Comparison of ENCODE assay signal across 10 cellular contexts in the genomic region with DNA sequence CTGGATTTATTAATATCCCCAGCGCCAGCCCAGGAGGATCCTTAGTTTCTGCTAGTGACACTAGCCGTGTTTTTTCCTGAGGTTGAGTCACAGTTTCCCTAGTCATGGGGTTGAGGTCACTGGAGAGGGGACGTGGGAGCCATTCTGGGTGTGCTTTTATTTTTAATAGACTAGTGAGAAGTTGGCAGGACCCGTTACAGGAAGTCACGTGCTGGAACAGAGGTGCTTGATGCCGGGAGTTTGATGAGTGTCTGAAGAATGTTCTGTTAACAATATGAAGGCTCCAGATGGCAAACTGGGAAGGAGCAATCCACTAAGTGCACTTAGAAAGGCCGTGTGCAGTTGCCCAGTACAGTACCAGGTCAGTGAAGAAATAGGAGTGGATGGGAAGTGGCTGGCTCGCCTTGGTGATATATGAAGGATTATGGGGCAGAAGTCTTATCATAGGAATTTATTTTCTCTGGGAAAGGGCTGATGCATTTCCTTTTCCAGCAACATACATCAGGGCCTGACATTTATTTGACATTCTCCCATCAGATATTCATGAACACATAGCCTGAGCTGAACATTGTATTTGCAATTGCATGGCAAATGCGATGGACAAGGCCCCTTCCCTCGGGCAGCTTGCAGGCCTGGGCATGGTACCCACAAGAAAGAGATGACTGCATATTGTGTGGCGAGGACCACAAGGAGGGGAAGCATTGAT.
A peak's percentile ranks its signal among the peaks of the same experiment; 100 is the strongest.
DNase-seq lines count a peak whose midpoint lies in the region; ATAC-seq and TF ChIP-seq lines count a peak whose summit lies in the region.
"Had no signal": no experiment of that assay in that cellular context is flagged by ENCODE, and none has a peak within 500 bp of the region (broad histone marks: within the 10 kb centered on the region; RNA-seq: fewer than 3 reads in every experiment).

No MANE protein-coding gene starts in this region.

- no peak overlapping the region for H3K27ac Mint-ChIP-seq in natural killer cell
- H3K27ac Mint-ChIP-seq in natural killer cell treated with Interleukin-12 subunit alpha and Interleukin-12 subunit beta and Interleukin-15 and Interleukin-18, amount 100 ng/mL, for 72 hours: no peak overlapping the region
- H3K27ac Mint-ChIP-seq: activated CD4-positive, alpha-beta memory T cell treated with anti-CD3 and anti-CD28 coated beads, Interleukin-2, amount 10 ng/mL, durations not matched to agents 7 days and 5 days; T-helper 1 cell treated with Interleukin-12 subunit alpha and Interleukin-12 subunit beta and Interleukin-4 antibody, amounts not matched to agents 30 μg/mL and 1 μg/mL, for 36 hours had no signal

- H3K4me1 Mint-ChIP-seq in natural killer cell: peaks cover 6 to 9% of the 10 kb centered on the region in 2 donors
- peaks cover 4 to 5% of the 10 kb centered on the region in 2 donors for H3K4me1 Mint-ChIP-seq in natural killer cell treated with Interleukin-12 subunit alpha and Interleukin-12 subunit beta and Interleukin-15 and Interleukin-18, amount 100 ng/mL, for 72 hours (ENCODE audit: low read depth in 2 of 2)
- H3K4me1 Mint-ChIP-seq: neural crest cell had no signal

- no peak overlapping the region for H3K4me3 ChIP-seq in fibroblast of villous mesenchyme (ENCODE audit: low read depth, low read length)

- peaks cover 4 to 21% of the 10 kb centered on the region in 2 donors for H3K27me3 Mint-ChIP-seq in natural killer cell (ENCODE audit: low read depth in 2 of 2)
- H3K27me3 Mint-ChIP-seq in natural killer cell treated with Interleukin-12 subunit alpha and Interleukin-12 subunit beta and Interleukin-15 and Interleukin-18, amount 100 ng/mL, for 72 hours: peaks cover 6 to 10% of the 10 kb centered on the region in 2 donors

- intact Hi-C loops in sciatic nerve (cut with DNase I) (no loop called here), natural killer cell (cut with micrococcal nuclease) (no loop called here)

- ATAC-seq in sciatic nerve (peak; percentile 53), natural killer cell (no peak)
- no peak for ATAC-seq in natural killer cell treated with Interleukin-12 subunit alpha and Interleukin-12 subunit beta and Interleukin-15 and Interleukin-18, amount 100 ng/mL, for 72 hours

- peaks cover 0 to under 1% of the 10 kb centered on the region in 2 donors for H3K9me3 Mint-ChIP-seq in natural killer cell
- H3K9me3 Mint-ChIP-seq in natural killer cell treated with Interleukin-12 subunit alpha and Interleukin-12 subunit beta and Interleukin-15 and Interleukin-18, amount 100 ng/mL, for 72 hours: no peaks in the 10 kb centered on the region
- H3K9me3 Mint-ChIP-seq: activated CD4-positive, alpha-beta memory T cell treated with anti-CD3 and anti-CD28 coated beads, Interleukin-2, amount 10 ng/mL, durations not matched to agents 7 days and 5 days; neural crest cell had no signal

- no peaks in the 10 kb centered on the region for H3K36me3 Mint-ChIP-seq in natural killer cell
- no peaks in the 10 kb centered on the region for H3K36me3 Mint-ChIP-seq in natural killer cell treated with Interleukin-12 subunit alpha and Interleukin-12 subunit beta and Interleukin-15 and Interleukin-18, amount 100 ng/mL, for 72 hours

- no peak overlapping the region for H3K4me3 Mint-ChIP-seq in natural killer cell
- no peak overlapping the region for H3K4me3 Mint-ChIP-seq in natural killer cell treated with Interleukin-12 subunit alpha and Interleukin-12 subunit beta and Interleukin-15 and Interleukin-18, amount 100 ng/mL, for 72 hours
- H3K4me3 Mint-ChIP-seq: activated CD4-positive, alpha-beta memory T cell treated with anti-CD3 and anti-CD28 coated beads, Interleukin-2, amount 10 ng/mL, durations not matched to agents 7 days and 5 days; neural crest cell; T-helper 1 cell treated with Interleukin-12 subunit alpha and Interleukin-12 subunit beta and Interleukin-4 antibody, amounts not matched to agents 30 μg/mL and 1 μg/mL, for 36 hours had no signal

- DNase-seq in Daoy (ENCODE audit: low read depth) (peak; percentile 22), NCI-H226 (peak; percentile 12), fibroblast of villous mesenchyme (ENCODE audit: low read depth) (peak; percentile 43), sciatic nerve (ENCODE audit: low spot score) (no peak), NCI-H69 (lab: John Stamatoyannopoulos, UW) (no peak), natural killer cell (no peak)
- no peak for DNase-seq in natural killer cell treated with Interleukin-12 subunit alpha and Interleukin-12 subunit beta and Interleukin-15 and Interleukin-18, amount 100 ng/mL, for 72 hours (ENCODE audit: low spot score)
- DNase-seq: activated CD4-positive, alpha-beta memory T cell treated with anti-CD3 and anti-CD28 coated beads, Interleukin-2, amount 10 ng/mL, durations not matched to agents 7 days and 5 days had no signal

- no peak for TF ChIP-seq CTCF in fibroblast of villous mesenchyme (IDR thresholded peaks at IDR 0.05; ENCODE audit: insufficient read depth, low read depth, low read length)
- no peak for TF ChIP-seq CTCF in natural killer cell (IDR thresholded peaks at IDR 0.05)

Comparison
In these comparisons a context has a peak if more than half of its experiments do, and no peak if none do; other contexts are left out.
1. DNase-seq: peak in Daoy (single experiment), NCI-H226 (single experiment) and fibroblast of villous mesenchyme (single experiment); none in sciatic nerve (single experiment), NCI-H69 (single experiment), natural killer cell (single experiment) and natural killer cell treated with Interleukin-12 subunit alpha and Interleukin-12 subunit beta and Interleukin-15 and Interleukin-18, amount 100 ng/mL, for 72 hours (single experiment).